ENCODE assay signal across 13 cellular contexts in genomic region chr2:30756051-30756719, GRCh38. TPM values are rescaled to one million over a fixed set of nuclear protein-coding genes. Genes with fewer than 3 reads are reported as not detected.
DNase-seq lines count a peak whose midpoint lies in the region; ATAC-seq and TF ChIP-seq lines count a peak whose summit lies in the region.
"Had no signal": no experiment of that assay in that cellular context is flagged by ENCODE, and none has a peak within 500 bp of the region (broad histone marks: within the 10 kb centered on the region; RNA-seq: fewer than 3 reads in every experiment).

No MANE protein-coding gene starts in this region.

- no peak overlapping the region for H3K4me2 ChIP-seq in mesendoderm (ENCODE audit: low read length)

- no peak overlapping the region for H3K27ac Mint-ChIP-seq in activated T-helper 17 cell treated with anti-CD3 and anti-CD28 coated beads, Interleukin-2, amount 50 U/mL, for 72 hours

- H4K8ac ChIP-seq in mesendoderm (ENCODE audit: low read depth, low read length), result no peak overlapping the region

- no peak overlapping the region for H2BK15ac ChIP-seq in mesendoderm (replicated peaks; ENCODE audit: low read depth)

- H3K9ac ChIP-seq in mesendoderm (ENCODE audit: low read length), result no peak overlapping the region

- no peak for TF ChIP-seq CTCF in LNCaP clone FGC (IDR thresholded peaks at IDR 0.05; ENCODE audit: control insufficient read depth, extremely low read depth, insufficient read depth)
- no peak for TF ChIP-seq CTCF in breast epithelium (IDR thresholded peaks at IDR 0.05)

- no peak overlapping the region for H2AK5ac ChIP-seq in mesendoderm (ENCODE audit: low read length)

- H3K27ac ChIP-seq in breast epithelium (peak overlapping the region in 1 of 2 donors; percentile 41), mesendoderm (ENCODE audit: low read depth, low read length) (no peak overlapping the region)
- H3K27ac ChIP-seq: coronary artery had no signal

- H3K4me1 ChIP-seq in breast epithelium (no peaks in the 10 kb centered on the region), mesendoderm (ENCODE audit: control insufficient read depth, low read depth, low read length) (peaks cover 22% of the 10 kb centered on the region)

- H3K79me1 ChIP-seq in mesendoderm (ENCODE audit: low read length), result no peaks in the 10 kb centered on the region

- peak overlapping the region; percentile 6 for H3K18ac ChIP-seq in mesendoderm (ENCODE audit: low read length)

- H3K79me2 ChIP-seq in mesendoderm (ENCODE audit: control insufficient read depth, insufficient read depth, low read length), result no peaks in the 10 kb centered on the region

- intact Hi-C loops in breast epithelium (cut with DNase I; ENCODE audit: low total_unique reads), result no loop called here

- no peak overlapping the region for H4K5ac ChIP-seq in mesendoderm (ENCODE audit: low read length)

- H3K27me3 Mint-ChIP-seq in activated T-helper 17 cell treated with anti-CD3 and anti-CD28 coated beads, Interleukin-2, amount 50 U/mL, for 72 hours, result peaks cover 31% of the 10 kb centered on the region

- peaks cover 0 to 3% of the 10 kb centered on the region in 2 donors for H3K27me3 ChIP-seq in breast epithelium
- no peaks in the 10 kb centered on the region for H3K27me3 ChIP-seq in mesendoderm (ENCODE audit: insufficient read depth, low read length, poor library complexity)

- no peaks in the 10 kb centered on the region for H3K36me3 ChIP-seq in breast epithelium
- H3K36me3 ChIP-seq in mesendoderm (ENCODE audit: control insufficient read depth, insufficient read depth, low read length), result no peaks in the 10 kb centered on the region

- ATAC-seq in stimulated activated naive CD8-positive, alpha-beta T cell treated with anti-CD3 and anti-CD28 coated beads, Interleukin-15, Interleukin-2, amounts not matched to agents 100 U/mL and 50 U/mL, for 24 hours, result no peak
- ATAC-seq in activated T-helper 17 cell treated with anti-CD3 and anti-CD28 coated beads, Interleukin-2, amount 50 U/mL, for 72 hours (replicated peaks), result no peak
- ATAC-seq: mucosa of descending colon had no signal

- H3K9me3 ChIP-seq in breast epithelium, result no peaks in the 10 kb centered on the region
- H3K9me3 ChIP-seq: mucosa of descending colon had no signal

- H3K36me3 Mint-ChIP-seq in activated T-helper 17 cell treated with anti-CD3 and anti-CD28 coated beads, Interleukin-2, amount 50 U/mL, for 72 hours (ENCODE audit: low read depth), result no peaks in the 10 kb centered on the region

- peak overlapping the region; percentile 1 for H3K56ac ChIP-seq in mesendoderm (ENCODE audit: low read length)

- no CpG with 5 or more reads among the region's 9 CpGs for WGBS in mesendoderm (ENCODE audit: extremely low coverage, insufficient coverage, low lambda C conversion rate)

- no peaks in the 10 kb centered on the region for H3K4me1 Mint-ChIP-seq in activated T-helper 17 cell treated with anti-CD3 and anti-CD28 coated beads, Interleukin-2, amount 50 U/mL, for 72 hours

- H2BK5ac ChIP-seq in mesendoderm (ENCODE audit: low read length), result no peak overlapping the region

- H3K4ac ChIP-seq in mesendoderm (ENCODE audit: low read depth, low read length), result no peak overlapping the region

- no peak overlapping the region for H3K4me3 ChIP-seq in LNCaP clone FGC (ENCODE audit: low read depth, low read length)
- no peak overlapping the region for H3K4me3 ChIP-seq in breast epithelium
- H3K4me3 ChIP-seq in mesendoderm (ENCODE audit: low read length), result no peak overlapping the region
- H3K4me3 ChIP-seq: coronary artery, mucosa of descending colon had no signal

- DNase-seq in Daoy (ENCODE audit: low read depth), result peak; percentile 78
- peak; percentile 87 for DNase-seq in LNCaP clone FGC (ENCODE audit: low read depth)
- peak; percentile 37 to 66 for DNase-seq in breast epithelium (ENCODE audit: low spot score in 2 of 2)
- DNase-seq in mesendoderm, result peak; percentile 96
- DNase-seq in NCI-H1694 (lab: John Stamatoyannopoulos, UW), result no peak
- no peak for DNase-seq in stimulated activated naive CD8-positive, alpha-beta T cell treated with anti-CD3 and anti-CD28 coated beads, Interleukin-15, Interleukin-2, amounts not matched to agents 100 U/mL and 50 U/mL, for 24 hours
- no peak for DNase-seq in GDM1 (lab: John Stamatoyannopoulos, UW)
- DNase-seq: activated CD4-positive, alpha-beta T cell treated with anti-CD3 and anti-CD28 coated beads, Interleukin-2, amount 50 U/mL, for 1 hour; activated naive CD4-positive, alpha-beta T cell treated with anti-CD3 and anti-CD28 coated beads, Interleukin-2, amount 50 U/mL, for 16 hours; mucosa of descending colon; SHP77 treated with DMSO at 0.1 percent for 48 hours had no signal

- no peak overlapping the region for H3K4me3 Mint-ChIP-seq in activated T-helper 17 cell treated with anti-CD3 and anti-CD28 coated beads, Interleukin-2, amount 50 U/mL, for 72 hours

- no peak overlapping the region for H3K23ac ChIP-seq in mesendoderm (ENCODE audit: low read length)

- H2BK120ac ChIP-seq in mesendoderm (ENCODE audit: low read depth, low read length), result no peak overlapping the region

- no peaks in the 10 kb centered on the region for H3K9me3 Mint-ChIP-seq in activated T-helper 17 cell treated with anti-CD3 and anti-CD28 coated beads, Interleukin-2, amount 50 U/mL, for 72 hours

- no peak for TF ChIP-seq POLR2A in breast epithelium (IDR thresholded peaks at IDR 0.05)

RNA-seq across cellular contexts. Expression of gene CAPN13, which starts 51.1 kb away (rescaled TPM):
- total RNA-seq in Daoy (2014; rRNA removed; shearing (Covaris generic)), result not detected in 2 replicates
- total RNA-seq in breast epithelium, result 10 to 100 TPM in 2 of 3 donors, not detected in 1; 33.8 to 44.6 TPM
- polyA plus RNA-seq in mesendoderm (2013, experiment 1 of 2), result 3.6 TPM
- 3.2 TPM for polyA plus RNA-seq in mesendoderm (2013, experiment 2 of 2)
- not detected for total RNA-seq in activated T-helper 17 cell treated with anti-CD3 and anti-CD28 coated beads, Interleukin-2, amount 50 U/mL, for 72 hours

Comparison
In these comparisons a context has a peak if more than half of its experiments do, and no peak if none do; other contexts are left out.
1. DNase-seq: peak in Daoy (single experiment), LNCaP clone FGC (single experiment), breast epithelium (2 of 2) and mesendoderm (single experiment); none in NCI-H1694 (single experiment), stimulated activated naive CD8-positive, alpha-beta T cell treated with anti-CD3 and anti-CD28 coated beads, Interleukin-15, Interleukin-2, amounts not matched to agents 100 U/mL and 50 U/mL, for 24 hours (single experiment) and GDM1 (single experiment).